In the genomic region with DNA sequence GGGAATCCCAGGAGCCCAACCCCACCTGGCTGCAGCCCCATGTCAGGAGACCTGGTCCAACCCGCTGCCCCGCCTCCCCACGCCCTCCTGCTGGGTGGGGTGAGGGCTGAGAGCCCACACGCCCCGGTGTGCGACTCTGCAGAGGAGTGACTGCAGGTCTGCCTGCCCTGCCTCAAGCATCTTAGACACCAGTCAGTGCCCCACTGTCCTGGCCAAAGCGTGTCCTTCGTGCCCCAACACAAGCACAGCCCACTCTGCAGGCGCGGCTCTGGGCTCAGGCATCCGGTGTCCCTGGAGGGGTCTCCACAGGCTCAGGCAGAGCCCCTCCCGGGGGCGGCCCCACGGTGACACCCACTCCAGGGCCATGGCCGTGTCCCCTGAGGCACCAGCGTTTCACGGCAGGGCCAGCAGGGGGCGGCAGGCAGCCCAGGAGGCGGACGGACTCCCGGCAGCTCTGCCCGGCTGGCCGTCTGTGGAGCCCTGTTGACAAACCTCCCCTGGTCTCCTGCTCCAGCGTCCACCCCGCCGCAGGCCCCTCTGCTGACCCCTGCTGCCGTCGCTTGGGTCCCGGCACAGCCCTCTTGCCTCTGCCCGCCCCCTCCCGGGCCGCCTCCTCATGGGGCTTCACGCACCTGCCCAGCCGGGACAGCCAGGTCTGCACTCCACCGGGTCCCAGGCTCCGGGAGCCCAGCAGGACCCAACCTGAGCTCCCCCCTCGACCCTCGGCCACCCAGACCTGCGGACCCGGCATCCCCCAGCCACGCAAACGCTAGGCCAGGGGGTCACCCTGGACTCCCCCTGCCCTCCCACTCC, we compare ENCODE assay signal across 1 cellular context.
A peak's percentile ranks its signal among the peaks of the same experiment; 100 is the strongest.
TF ChIP-seq lines count a peak whose summit lies in the region.

No MANE protein-coding gene starts in this region.

TF ChIP-seq in IMR-90, 13 proteins besides CTCF, POLR2A, EP300 and RAD21:
- peak; percentile 42; the same call in 1 of the 2 replicates for TF ChIP-seq MAZ (IDR thresholded peaks at IDR 0.05; ENCODE audit: borderline replicate concordance, low read depth, low read length)
- TF ChIP-seq RFX5 (IDR thresholded peaks at IDR 0.05; ENCODE audit: low read depth, low read length), result no peak
- TF ChIP-seq MXI1 (IDR thresholded peaks at IDR 0.05; ENCODE audit: borderline replicate concordance, low read depth, low read length), result no peak
- no peak for TF ChIP-seq FOS (IDR thresholded peaks at IDR 0.05; ENCODE audit: low read depth, low read length)
- TF ChIP-seq, protein P1, sequence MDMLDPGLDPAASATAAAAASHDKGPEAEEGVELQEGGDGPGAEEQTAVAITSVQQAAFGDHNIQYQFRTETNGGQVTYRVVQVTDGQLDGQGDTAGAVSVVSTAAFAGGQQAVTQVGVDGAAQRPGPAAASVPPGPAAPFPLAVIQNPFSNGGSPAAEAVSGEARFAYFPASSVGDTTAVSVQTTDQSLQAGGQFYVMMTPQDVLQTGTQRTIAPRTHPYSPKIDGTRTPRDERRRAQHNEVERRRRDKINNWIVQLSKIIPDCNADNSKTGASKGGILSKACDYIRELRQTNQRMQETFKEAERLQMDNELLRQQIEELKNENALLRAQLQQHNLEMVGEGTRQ (IDR thresholded peaks at IDR 0.05; ENCODE audit: low read depth, low read length), result no peak
- TF ChIP-seq BHLHE40 (IDR thresholded peaks at IDR 0.05; ENCODE audit: low read depth, low read length), result no peak
- peak; percentile 51 for TF ChIP-seq SMC3 (IDR thresholded peaks at IDR 0.05; ENCODE audit: low read depth, low read length)
